In the genomic region with DNA sequence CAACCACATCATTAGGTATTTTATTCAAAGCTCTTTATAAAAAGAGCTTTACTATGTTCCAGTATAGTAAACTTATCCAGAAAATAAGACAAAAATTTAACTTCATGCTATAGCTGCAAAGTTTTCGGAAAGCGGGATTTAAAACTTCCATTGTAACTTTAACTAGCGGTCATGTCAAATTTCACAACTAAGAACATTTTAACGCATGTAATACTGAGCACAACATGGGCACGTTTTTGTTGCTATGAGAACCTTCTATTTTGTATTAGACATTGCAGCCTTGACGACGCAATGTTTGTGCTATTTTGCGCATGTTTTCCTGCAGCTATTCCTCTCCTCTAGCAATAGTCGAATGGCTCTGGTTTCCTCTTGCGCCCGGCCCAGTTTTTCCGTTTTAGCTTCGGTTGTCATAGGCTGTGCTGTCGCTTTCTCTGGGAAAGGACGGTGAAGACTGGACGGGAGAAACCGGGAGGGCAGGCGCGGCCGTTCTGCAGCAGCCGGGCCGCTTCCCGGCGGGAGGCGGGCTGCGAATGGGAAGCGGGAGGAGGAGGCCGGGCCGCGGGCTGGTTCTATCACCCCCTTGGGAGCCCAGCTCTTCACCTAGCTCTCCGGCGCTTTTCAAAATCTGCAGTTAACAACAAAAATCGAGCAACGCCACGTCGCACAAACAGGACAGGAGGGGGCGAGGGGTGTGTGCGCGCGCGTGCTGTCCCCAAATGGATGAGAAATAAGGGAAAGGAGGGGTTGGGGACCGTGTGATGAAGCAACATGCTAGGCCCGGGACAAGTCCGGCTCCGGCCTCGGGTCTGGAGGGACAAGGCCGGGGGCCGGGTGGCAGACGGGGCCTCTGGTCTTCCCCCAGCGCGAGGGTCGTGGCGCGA, we compare ENCODE assay signal across 1 cellular context.
A peak's percentile ranks its signal among the peaks of the same experiment; 100 is the strongest.
TF ChIP-seq lines count a peak whose summit lies in the region.

No MANE protein-coding gene starts in this region.

TF ChIP-seq in HEK293, 187 proteins besides CTCF, POLR2A, EP300 and RAD21 (continued from another document and continues in another):
- TF ChIP-seq ZNF292 (tag by site-specific recombination; IDR thresholded peaks at IDR 0.05; ENCODE audit: borderline replicate concordance, low read depth) (no peak), ZNF37A (tag by site-specific recombination; IDR thresholded peaks at IDR 0.05) (no peak), ZFP41 (tag by site-specific recombination; IDR thresholded peaks at IDR 0.05; ENCODE audit: borderline replicate concordance) (no peak), ZNF549 (tag by site-specific recombination; IDR thresholded peaks at IDR 0.05) (no peak), ZNF560 (tag by site-specific recombination; IDR thresholded peaks at IDR 0.05; ENCODE audit: borderline replicate concordance) (no peak), GLIS1 (tag by site-specific recombination; IDR thresholded peaks at IDR 0.05) (peak; percentile 70), ZNF629 (tag by site-specific recombination; IDR thresholded peaks at IDR 0.05) (peak; percentile 73; the same call in 1 of the 2 replicates), YY1 (tag by site-specific recombination; IDR thresholded peaks at IDR 0.05) (no peak), MEIS1 (CRISPR knock-in tag; IDR thresholded peaks at IDR 0.05; ENCODE audit: borderline replicate concordance) (no peak), ZNF654 (tag by site-specific recombination; IDR thresholded peaks at IDR 0.05; ENCODE audit: low read depth) (no peak), ZNF776 (tag by site-specific recombination; IDR thresholded peaks at IDR 0.05; ENCODE audit: borderline replicate concordance) (no peak), ZNF341 (tag by site-specific recombination; IDR thresholded peaks at IDR 0.05; ENCODE audit: low read depth) (peak; percentile 100), ZFP69B (tag by site-specific recombination; IDR thresholded peaks at IDR 0.05) (peak; percentile 60), HOXD13 (CRISPR knock-in tag; IDR thresholded peaks at IDR 0.05; ENCODE audit: borderline replicate concordance) (no peak), ZNF510 (tag by site-specific recombination; IDR thresholded peaks at IDR 0.05; ENCODE audit: insufficient replicate concordance) (no peak), ZNF555 (tag by site-specific recombination; conservative IDR thresholded peaks at IDR 0.05) (no peak), ZNF433 (tag by site-specific recombination; IDR thresholded peaks at IDR 0.05; ENCODE audit: low read depth) (no peak), ZNF76 (tag by site-specific recombination; IDR thresholded peaks at IDR 0.05; ENCODE audit: borderline replicate concordance, low read depth) (peak; percentile 59), HOXC10 (CRISPR knock-in tag; IDR thresholded peaks at IDR 0.05) (peak; percentile 70; the same call in 1 of the 2 replicates), ZNF701 (tag by site-specific recombination; IDR thresholded peaks at IDR 0.05) (no peak), MZF1 (tag by site-specific recombination; IDR thresholded peaks at IDR 0.05; ENCODE audit: borderline replicate concordance) (0 out of 2 replicates have a peak, but pooled peaks have one; percentile 25), ZNF423 (tag by site-specific recombination; IDR thresholded peaks at IDR 0.05) (peak; percentile 80), ZNF777 (tag by site-specific recombination; IDR thresholded peaks at IDR 0.05; ENCODE audit: borderline replicate concordance) (no peak), ZNF155 (tag by site-specific recombination; IDR thresholded peaks at IDR 0.05) (no peak), ZNF174 (tag by site-specific recombination; IDR thresholded peaks at IDR 0.05) (0 out of 2 replicates have a peak, but pooled peaks have one; percentile 2), ZSCAN23 (tag by site-specific recombination; IDR thresholded peaks at IDR 0.05) (peak; percentile 38; the same call in 1 of the 2 replicates), EGR2 (tag by site-specific recombination; IDR thresholded peaks at IDR 0.05; ENCODE audit: low read depth) (no peak), ZBTB20 (tag by site-specific recombination; IDR thresholded peaks at IDR 0.05) (peak; percentile 95), ZNF16 (tag by site-specific recombination; IDR thresholded peaks at IDR 0.05; ENCODE audit: low read depth) (no peak), ZNF529 (tag by site-specific recombination; IDR thresholded peaks at IDR 0.05; ENCODE audit: insufficient replicate concordance) (peak; percentile 70), ZNF138 (tag by site-specific recombination; IDR thresholded peaks at IDR 0.05; ENCODE audit: borderline replicate concordance) (no peak)
- TF ChIP-seq, protein P1, sequence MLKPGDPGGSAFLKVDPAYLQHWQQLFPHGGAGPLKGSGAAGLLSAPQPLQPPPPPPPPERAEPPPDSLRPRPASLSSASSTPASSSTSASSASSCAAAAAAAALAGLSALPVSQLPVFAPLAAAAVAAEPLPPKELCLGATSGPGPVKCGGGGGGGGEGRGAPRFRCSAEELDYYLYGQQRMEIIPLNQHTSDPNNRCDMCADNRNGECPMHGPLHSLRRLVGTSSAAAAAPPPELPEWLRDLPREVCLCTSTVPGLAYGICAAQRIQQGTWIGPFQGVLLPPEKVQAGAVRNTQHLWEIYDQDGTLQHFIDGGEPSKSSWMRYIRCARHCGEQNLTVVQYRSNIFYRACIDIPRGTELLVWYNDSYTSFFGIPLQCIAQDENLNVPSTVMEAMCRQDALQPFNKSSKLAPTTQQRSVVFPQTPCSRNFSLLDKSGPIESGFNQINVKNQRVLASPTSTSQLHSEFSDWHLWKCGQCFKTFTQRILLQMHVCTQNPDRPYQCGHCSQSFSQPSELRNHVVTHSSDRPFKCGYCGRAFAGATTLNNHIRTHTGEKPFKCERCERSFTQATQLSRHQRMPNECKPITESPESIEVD (tag by site-specific recombination; IDR thresholded peaks at IDR 0.05), result no peak
- TF ChIP-seq, protein P2, sequence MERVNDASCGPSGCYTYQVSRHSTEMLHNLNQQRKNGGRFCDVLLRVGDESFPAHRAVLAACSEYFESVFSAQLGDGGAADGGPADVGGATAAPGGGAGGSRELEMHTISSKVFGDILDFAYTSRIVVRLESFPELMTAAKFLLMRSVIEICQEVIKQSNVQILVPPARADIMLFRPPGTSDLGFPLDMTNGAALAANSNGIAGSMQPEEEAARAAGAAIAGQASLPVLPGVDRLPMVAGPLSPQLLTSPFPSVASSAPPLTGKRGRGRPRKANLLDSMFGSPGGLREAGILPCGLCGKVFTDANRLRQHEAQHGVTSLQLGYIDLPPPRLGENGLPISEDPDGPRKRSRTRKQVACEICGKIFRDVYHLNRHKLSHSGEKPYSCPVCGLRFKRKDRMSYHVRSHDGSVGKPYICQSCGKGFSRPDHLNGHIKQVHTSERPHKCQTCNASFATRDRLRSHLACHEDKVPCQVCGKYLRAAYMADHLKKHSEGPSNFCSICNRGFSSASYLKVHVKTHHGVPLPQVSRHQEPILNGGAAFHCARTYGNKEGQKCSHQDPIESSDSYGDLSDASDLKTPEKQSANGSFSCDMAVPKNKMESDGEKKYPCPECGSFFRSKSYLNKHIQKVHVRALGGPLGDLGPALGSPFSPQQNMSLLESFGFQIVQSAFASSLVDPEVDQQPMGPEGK (tag by site-specific recombination; IDR thresholded peaks at IDR 0.05), result peak; percentile 98
- TF ChIP-seq, protein P3, sequence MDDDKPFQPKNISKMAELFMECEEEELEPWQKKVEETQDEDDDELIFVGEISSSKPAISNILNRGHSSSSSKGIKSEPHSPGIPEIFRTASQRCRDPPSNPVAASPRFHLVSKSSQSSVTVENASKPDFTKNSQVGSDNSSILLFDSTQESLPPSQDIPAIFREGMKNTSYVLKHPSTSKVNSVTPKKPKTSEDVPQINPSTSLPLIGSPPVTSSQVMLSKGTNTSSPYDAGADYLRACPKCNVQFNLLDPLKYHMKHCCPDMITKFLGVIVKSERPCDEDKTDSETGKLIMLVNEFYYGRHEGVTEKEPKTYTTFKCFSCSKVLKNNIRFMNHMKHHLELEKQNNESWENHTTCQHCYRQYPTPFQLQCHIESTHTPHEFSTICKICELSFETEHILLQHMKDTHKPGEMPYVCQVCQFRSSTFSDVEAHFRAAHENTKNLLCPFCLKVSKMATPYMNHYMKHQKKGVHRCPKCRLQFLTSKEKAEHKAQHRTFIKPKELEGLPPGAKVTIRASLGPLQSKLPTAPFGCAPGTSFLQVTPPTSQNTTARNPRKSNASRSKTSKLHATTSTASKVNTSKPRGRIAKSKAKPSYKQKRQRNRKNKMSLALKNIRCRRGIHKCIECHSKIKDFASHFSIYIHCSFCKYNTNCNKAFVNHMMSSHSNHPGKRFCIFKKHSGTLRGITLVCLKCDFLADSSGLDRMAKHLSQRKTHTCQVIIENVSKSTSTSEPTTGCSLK (tag by site-specific recombination; IDR thresholded peaks at IDR 0.05), result no peak
- TF ChIP-seq, protein P4, sequence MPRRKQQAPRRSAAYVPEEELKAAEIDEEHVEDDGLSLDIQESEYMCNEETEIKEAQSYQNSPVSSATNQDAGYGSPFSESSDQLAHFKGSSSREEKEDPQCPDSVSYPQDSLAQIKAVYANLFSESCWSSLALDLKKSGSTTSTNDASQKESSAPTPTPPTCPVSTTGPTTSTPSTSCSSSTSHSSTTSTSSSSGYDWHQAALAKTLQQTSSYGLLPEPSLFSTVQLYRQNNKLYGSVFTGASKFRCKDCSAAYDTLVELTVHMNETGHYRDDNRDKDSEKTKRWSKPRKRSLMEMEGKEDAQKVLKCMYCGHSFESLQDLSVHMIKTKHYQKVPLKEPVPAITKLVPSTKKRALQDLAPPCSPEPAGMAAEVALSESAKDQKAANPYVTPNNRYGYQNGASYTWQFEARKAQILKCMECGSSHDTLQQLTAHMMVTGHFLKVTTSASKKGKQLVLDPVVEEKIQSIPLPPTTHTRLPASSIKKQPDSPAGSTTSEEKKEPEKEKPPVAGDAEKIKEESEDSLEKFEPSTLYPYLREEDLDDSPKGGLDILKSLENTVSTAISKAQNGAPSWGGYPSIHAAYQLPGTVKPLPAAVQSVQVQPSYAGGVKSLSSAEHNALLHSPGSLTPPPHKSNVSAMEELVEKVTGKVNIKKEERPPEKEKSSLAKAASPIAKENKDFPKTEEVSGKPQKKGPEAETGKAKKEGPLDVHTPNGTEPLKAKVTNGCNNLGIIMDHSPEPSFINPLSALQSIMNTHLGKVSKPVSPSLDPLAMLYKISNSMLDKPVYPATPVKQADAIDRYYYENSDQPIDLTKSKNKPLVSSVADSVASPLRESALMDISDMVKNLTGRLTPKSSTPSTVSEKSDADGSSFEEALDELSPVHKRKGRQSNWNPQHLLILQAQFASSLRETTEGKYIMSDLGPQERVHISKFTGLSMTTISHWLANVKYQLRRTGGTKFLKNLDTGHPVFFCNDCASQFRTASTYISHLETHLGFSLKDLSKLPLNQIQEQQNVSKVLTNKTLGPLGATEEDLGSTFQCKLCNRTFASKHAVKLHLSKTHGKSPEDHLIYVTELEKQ (tag by site-specific recombination; IDR thresholded peaks at IDR 0.05; ENCODE audit: borderline replicate concordance), result no peak
- TF ChIP-seq, protein P5, sequence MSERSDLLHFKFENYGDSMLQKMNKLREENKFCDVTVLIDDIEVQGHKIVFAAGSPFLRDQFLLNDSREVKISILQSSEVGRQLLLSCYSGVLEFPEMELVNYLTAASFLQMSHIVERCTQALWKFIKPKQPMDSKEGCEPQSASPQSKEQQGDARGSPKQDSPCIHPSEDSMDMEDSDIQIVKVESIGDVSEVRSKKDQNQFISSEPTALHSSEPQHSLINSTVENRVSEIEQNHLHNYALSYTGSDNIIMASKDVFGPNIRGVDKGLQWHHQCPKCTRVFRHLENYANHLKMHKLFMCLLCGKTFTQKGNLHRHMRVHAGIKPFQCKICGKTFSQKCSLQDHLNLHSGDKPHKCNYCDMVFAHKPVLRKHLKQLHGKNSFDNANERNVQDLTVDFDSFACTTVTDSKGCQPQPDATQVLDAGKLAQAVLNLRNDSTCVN (tag by site-specific recombination; optimal IDR thresholded peaks at IDR 0.05), result peak; percentile 77
- TF ChIP-seq, protein P6, sequence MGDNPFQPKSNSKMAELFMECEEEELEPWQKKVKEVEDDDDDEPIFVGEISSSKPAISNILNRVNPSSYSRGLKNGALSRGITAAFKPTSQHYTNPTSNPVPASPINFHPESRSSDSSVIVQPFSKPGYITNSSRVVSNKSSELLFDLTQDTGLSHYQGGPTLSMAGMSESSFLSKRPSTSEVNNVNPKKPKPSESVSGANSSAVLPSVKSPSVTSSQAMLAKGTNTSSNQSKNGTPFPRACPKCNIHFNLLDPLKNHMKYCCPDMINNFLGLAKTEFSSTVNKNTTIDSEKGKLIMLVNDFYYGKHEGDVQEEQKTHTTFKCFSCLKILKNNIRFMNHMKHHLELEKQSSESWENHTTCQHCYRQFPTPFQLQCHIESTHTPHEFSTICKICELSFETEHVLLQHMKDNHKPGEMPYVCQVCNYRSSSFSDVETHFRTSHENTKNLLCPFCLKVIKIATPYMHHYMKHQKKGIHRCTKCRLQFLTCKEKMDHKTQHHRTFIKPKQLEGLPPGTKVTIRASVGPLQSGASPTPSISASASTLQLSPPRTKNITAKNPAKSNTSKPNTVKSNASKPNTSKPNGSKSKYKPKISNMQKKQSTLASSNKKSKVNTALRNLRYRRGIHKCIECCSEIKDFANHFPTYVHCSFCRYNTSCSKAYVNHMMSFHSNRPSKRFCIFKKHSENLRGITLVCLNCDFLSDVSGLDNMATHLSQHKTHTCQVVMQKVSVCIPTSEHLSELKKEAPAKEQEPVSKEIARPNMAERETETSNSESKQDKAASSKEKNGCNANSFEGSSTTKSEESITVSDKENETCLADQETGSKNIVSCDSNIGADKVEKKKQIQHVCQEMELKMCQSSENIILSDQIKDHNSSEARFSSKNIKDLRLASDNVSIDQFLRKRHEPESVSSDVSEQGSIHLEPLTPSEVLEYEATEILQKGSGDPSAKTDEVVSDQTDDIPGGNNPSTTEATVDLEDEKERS (tag by site-specific recombination; IDR thresholded peaks at IDR 0.05), result no peak
- TF ChIP-seq, protein P7, sequence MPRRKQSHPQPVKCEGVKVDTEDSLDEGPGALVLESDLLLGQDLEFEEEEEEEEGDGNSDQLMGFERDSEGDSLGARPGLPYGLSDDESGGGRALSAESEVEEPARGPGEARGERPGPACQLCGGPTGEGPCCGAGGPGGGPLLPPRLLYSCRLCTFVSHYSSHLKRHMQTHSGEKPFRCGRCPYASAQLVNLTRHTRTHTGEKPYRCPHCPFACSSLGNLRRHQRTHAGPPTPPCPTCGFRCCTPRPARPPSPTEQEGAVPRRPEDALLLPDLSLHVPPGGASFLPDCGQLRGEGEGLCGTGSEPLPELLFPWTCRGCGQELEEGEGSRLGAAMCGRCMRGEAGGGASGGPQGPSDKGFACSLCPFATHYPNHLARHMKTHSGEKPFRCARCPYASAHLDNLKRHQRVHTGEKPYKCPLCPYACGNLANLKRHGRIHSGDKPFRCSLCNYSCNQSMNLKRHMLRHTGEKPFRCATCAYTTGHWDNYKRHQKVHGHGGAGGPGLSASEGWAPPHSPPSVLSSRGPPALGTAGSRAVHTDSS (tag by site-specific recombination; IDR thresholded peaks at IDR 0.05), result peak; percentile 64
- TF ChIP-seq, protein P8, sequence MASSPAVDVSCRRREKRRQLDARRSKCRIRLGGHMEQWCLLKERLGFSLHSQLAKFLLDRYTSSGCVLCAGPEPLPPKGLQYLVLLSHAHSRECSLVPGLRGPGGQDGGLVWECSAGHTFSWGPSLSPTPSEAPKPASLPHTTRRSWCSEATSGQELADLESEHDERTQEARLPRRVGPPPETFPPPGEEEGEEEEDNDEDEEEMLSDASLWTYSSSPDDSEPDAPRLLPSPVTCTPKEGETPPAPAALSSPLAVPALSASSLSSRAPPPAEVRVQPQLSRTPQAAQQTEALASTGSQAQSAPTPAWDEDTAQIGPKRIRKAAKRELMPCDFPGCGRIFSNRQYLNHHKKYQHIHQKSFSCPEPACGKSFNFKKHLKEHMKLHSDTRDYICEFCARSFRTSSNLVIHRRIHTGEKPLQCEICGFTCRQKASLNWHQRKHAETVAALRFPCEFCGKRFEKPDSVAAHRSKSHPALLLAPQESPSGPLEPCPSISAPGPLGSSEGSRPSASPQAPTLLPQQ (tag by site-specific recombination; IDR thresholded peaks at IDR 0.05), result peak; percentile 79; the same call in 1 of the 2 replicates
